1 cellular context compared by ENCODE assay signal in genomic region chr10:72308320-72308987, GRCh38.
TF ChIP-seq lines count a peak whose summit lies in the region.

No MANE protein-coding gene starts in this region.

TF ChIP-seq in A549, 52 proteins besides CTCF, POLR2A, EP300 and RAD21 (continued from another document):
- TF ChIP-seq PHF8 (IDR thresholded peaks at IDR 0.05; ENCODE audit: borderline replicate concordance, low read depth) (no peak), HEYL (CRISPR knock-in tag; IDR thresholded peaks at IDR 0.05) (no peak), RNF2 (IDR thresholded peaks at IDR 0.05; ENCODE audit: borderline replicate concordance, low read depth) (no peak), BCL3 (IDR thresholded peaks at IDR 0.05) (no peak), TP53 (CRISPR knock-in tag; IDR thresholded peaks at IDR 0.05) (no peak), ZFP36 (IDR thresholded peaks at IDR 0.05; ENCODE audit: borderline replicate concordance, partially characterized antibody) (peak; percentile 55), SMC3 (IDR thresholded peaks at IDR 0.05) (0 out of 3 replicates have a peak, but pooled peaks have one; percentile 13)
TF ChIP-seq in A549: peak in this region for 7.
